2 cellular contexts compared by ENCODE assay signal in genomic region chr9:109132473-109133095, GRCh38.
TF ChIP-seq lines count a peak whose summit lies in the region.

No MANE protein-coding gene starts in this region.

TF ChIP-seq in HCT116, 20 proteins besides CTCF, POLR2A, EP300 and RAD21:
- no peak for TF ChIP-seq TCF7L2 (IDR thresholded peaks at IDR 0.05; ENCODE audit: borderline replicate concordance, extremely low read depth, insufficient read depth, insufficient read length)
- TF ChIP-seq POLR2AphosphoS5 (IDR thresholded peaks at IDR 0.05; ENCODE audit: low read depth, low read length) = no peak
- no peak for TF ChIP-seq EGR1 (IDR thresholded peaks at IDR 0.05; ENCODE audit: low read depth)
- TF ChIP-seq EZH2phosphoT487 (IDR thresholded peaks at IDR 0.05; ENCODE audit: borderline replicate concordance) = no peak
- TF ChIP-seq SIN3A (IDR thresholded peaks at IDR 0.05; ENCODE audit: low read depth) = no peak
- no peak for TF ChIP-seq JUND (IDR thresholded peaks at IDR 0.05)
- no peak for TF ChIP-seq ELF1 (IDR thresholded peaks at IDR 0.05; ENCODE audit: borderline replicate concordance, low read depth)
- no peak for TF ChIP-seq SRF (IDR thresholded peaks at IDR 0.05; ENCODE audit: low read depth)
- no peak for TF ChIP-seq FOSL1 (IDR thresholded peaks at IDR 0.05; ENCODE audit: low read depth)
- TF ChIP-seq REST (IDR thresholded peaks at IDR 0.05; ENCODE audit: low read depth) = no peak
- TF ChIP-seq ZNF274 (IDR thresholded peaks at IDR 0.05; ENCODE audit: low read depth, low read length) = no peak

TF ChIP-seq in endothelial cell of umbilical vein, 7 proteins besides CTCF, POLR2A, EP300 and RAD21:
- TF ChIP-seq FOS (IDR thresholded peaks at IDR 0.05; ENCODE audit: borderline replicate concordance, insufficient read depth, low read length) (no peak), EZH2 (IDR thresholded peaks at IDR 0.05; ENCODE audit: borderline replicate concordance, low read depth, low read length, severe bottlenecking) (no peak), GATA2 (IDR thresholded peaks at IDR 0.05; ENCODE audit: insufficient read depth, insufficient read length, low read depth, low read length) (no peak), POLR2AphosphoS5 (IDR thresholded peaks at IDR 0.05; ENCODE audit: insufficient read depth, low read depth, low read length) (no peak), JUN (IDR thresholded peaks at IDR 0.05; ENCODE audit: borderline replicate concordance, insufficient read depth, insufficient read length, low read depth) (no peak), MYC (IDR thresholded peaks at IDR 0.05; ENCODE audit: low read depth, low read length) (no peak), MAX (IDR thresholded peaks at IDR 0.05; ENCODE audit: insufficient read depth, insufficient read length) (no peak)
